In the genomic region with DNA sequence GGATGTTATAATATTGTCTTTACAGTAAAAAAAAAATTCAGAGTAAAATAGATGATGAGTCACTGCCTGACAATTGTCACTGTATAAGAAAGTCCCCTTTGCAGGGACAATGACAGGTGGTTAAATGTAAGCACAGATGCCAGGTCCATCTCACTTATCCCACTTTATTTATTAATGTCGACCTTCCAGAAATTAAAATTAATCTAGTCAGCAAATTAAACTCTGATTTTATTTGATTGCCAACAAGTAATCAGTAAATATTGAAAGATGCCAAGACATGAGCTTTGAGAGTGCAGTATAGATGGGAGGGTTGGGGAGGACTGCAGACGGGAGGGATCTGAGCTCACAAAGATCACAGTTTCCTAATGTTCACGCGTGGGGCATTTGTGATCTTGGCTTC, we compare ENCODE assay signal across 2 cellular contexts.
TF ChIP-seq lines count a peak whose summit lies in the region.

No MANE protein-coding gene starts in this region.

TF ChIP-seq in HepG2, 621 proteins besides CTCF, POLR2A, EP300 and RAD21:
- no peak for TF ChIP-seq CREM (IDR thresholded peaks at IDR 0.05)
- no peak for TF ChIP-seq CREM (CRISPR knock-in tag; IDR thresholded peaks at IDR 0.05)
- peak; percentile 55; the same call in 1 of the 2 replicates for TF ChIP-seq MAFF (IDR thresholded peaks at IDR 0.05; ENCODE audit: low read depth, low read length)
- TF ChIP-seq HNF1B (CRISPR knock-in tag; IDR thresholded peaks at IDR 0.05), result no peak
- TF ChIP-seq MAFK (conservative IDR thresholded peaks at IDR 0.05 in 1 of 2, IDR thresholded peaks at IDR 0.05 in 1 of 2; ENCODE audit: low read length in 2 of 2), result peak; percentile 44 to 71; a peak in 3 of 4 replicates

TF ChIP-seq in GM12878, 131 proteins besides CTCF, POLR2A, EP300 and RAD21:
- TF ChIP-seq JUNB (IDR thresholded peaks at IDR 0.05), result 0 out of 2 replicates have a peak, but pooled peaks have one; percentile 12
- no peak for TF ChIP-seq IRF3 (IDR thresholded peaks at IDR 0.05)
- peak; percentile 28; the same call in 1 of the 2 replicates for TF ChIP-seq ZNF384 (IDR thresholded peaks at IDR 0.05; ENCODE audit: borderline replicate concordance, low read depth, low read length)
